ENCODE assay signal across 17 cellular contexts in genomic region chr9:99226054-99226453, GRCh38.
"Had no signal": no experiment of that assay in that cellular context is flagged by ENCODE, and none has a peak within 500 bp of the region (broad histone marks: within the 10 kb centered on the region; RNA-seq: fewer than 3 reads in every experiment).

No MANE protein-coding gene starts in this region.

- DNase-seq: activated CD4-positive, alpha-beta memory T cell treated with anti-CD3 and anti-CD28 coated beads for 36 hours; activated CD4-positive, CD25-positive, alpha-beta regulatory T cell treated with anti-CD3 and anti-CD28 coated beads, Interleukin-2, amount 50 U/mL, for 72 hours; activated CD8-positive, alpha-beta memory T cell treated with anti-CD3 and anti-CD28 coated beads, Interleukin-2, amount 50 U/mL, for 48 hours; amygdala; cerebellar nuclear complex; islet precursor cell; left lung; mesendoderm; T-helper 9 cell; trophoblast cell had no signal

- H3K27ac ChIP-seq: left lung, SJSA1 had no signal

- ATAC-seq: left lung had no signal

- H3K4me3 Mint-ChIP-seq: activated CD4-positive, alpha-beta memory T cell treated with anti-CD3 and anti-CD28 coated beads for 36 hours; activated naive CD4-positive, alpha-beta T cell treated with anti-CD3 and anti-CD28 coated beads, Interleukin-2, amount 50 U/mL, for 24 hours; dendritic cell treated with granulocyte-macrophage colony-stimulating factor and Interleukin-4, amounts not matched to agents 40 ng/mL and 50 ng/mL, for 4 days had no signal

- H3K27me3 Mint-ChIP-seq: activated CD4-positive, alpha-beta memory T cell treated with anti-CD3 and anti-CD28 coated beads for 36 hours; activated naive CD4-positive, alpha-beta T cell treated with anti-CD3 and anti-CD28 coated beads, Interleukin-2, amount 50 U/mL, for 24 hours; dendritic cell treated with granulocyte-macrophage colony-stimulating factor and Interleukin-4, amounts not matched to agents 40 ng/mL and 50 ng/mL, for 4 days had no signal

- H3K4me3 ChIP-seq: esophagus muscularis mucosa, left lung, SJSA1 had no signal

- FAIRE-seq: frontal cortex had no signal

- H3K27ac Mint-ChIP-seq: activated CD4-positive, alpha-beta memory T cell treated with anti-CD3 and anti-CD28 coated beads for 36 hours; activated T-helper 2 cell treated with anti-CD3 and anti-CD28 coated beads, Interferon-gamma antibody, Interleukin-2, Interleukin-4, amounts not matched to agents 10 μg/mL and 5 μg/mL and 100 μg/mL, durations not matched to agents 14 hours and 24 hours and 36 hours had no signal

- H3K9me3 Mint-ChIP-seq: activated CD4-positive, alpha-beta memory T cell treated with anti-CD3 and anti-CD28 coated beads for 36 hours; activated naive CD4-positive, alpha-beta T cell treated with anti-CD3 and anti-CD28 coated beads, Interleukin-2, amount 50 U/mL, for 24 hours; activated T-helper 2 cell treated with anti-CD3 and anti-CD28 coated beads, Interferon-gamma antibody, Interleukin-2, Interleukin-4, amounts not matched to agents 10 μg/mL and 5 μg/mL and 100 μg/mL, durations not matched to agents 14 hours and 24 hours and 36 hours; brain; dendritic cell treated with granulocyte-macrophage colony-stimulating factor and Interleukin-4, amounts not matched to agents 40 ng/mL and 50 ng/mL, for 4 days had no signal

- H3K27me3 ChIP-seq: esophagus muscularis mucosa, left lung, SJSA1 had no signal

- H3K9me3 ChIP-seq: esophagus muscularis mucosa, left lung, SJSA1 had no signal
